In genomic region chr7:43868681-43869017, GRCh38 we compare ENCODE assay signal across 1 cellular context.
TF ChIP-seq lines count a peak whose summit lies in the region.

No MANE protein-coding gene starts in this region.

TF ChIP-seq in K562, 482 proteins besides CTCF, POLR2A, EP300 and RAD21:
- TF ChIP-seq HDAC3 (IDR thresholded peaks at IDR 0.05; ENCODE audit: borderline replicate concordance, partially characterized antibody) (no peak), AFF1 (IDR thresholded peaks at IDR 0.05; ENCODE audit: low read depth in 1 of 2, partially characterized antibody in 2 of 2) (no peak), HDAC1 (IDR thresholded peaks at IDR 0.05) (peak in 1 of 2 experiments; percentile 8; a peak in 1 of 4 replicates), ZNF316 (IDR thresholded peaks at IDR 0.05) (no peak), SRF (CRISPR knock-in tag; IDR thresholded peaks at IDR 0.05) (no peak), MNT (conservative IDR thresholded peaks at IDR 0.05) (peak; percentile 69 to 77), ATF3 (IDR thresholded peaks at IDR 0.05) (no peak), ATF3 (CRISPR knock-in tag; conservative IDR thresholded peaks at IDR 0.05) (no peak), FOXK1 (CRISPR knock-in tag; IDR thresholded peaks at IDR 0.05; ENCODE audit: borderline replicate concordance) (no peak), SIN3A (IDR thresholded peaks at IDR 0.05; ENCODE audit: borderline replicate concordance in 2 of 2, control insufficient read depth in 1 of 2, low read depth in 2 of 2, low read length in 2 of 2) (0 out of 4 replicates have a peak, but pooled peaks of 1 of the 2 experiments have one; percentile 16), TRIM25 (IDR thresholded peaks at IDR 0.05; ENCODE audit: borderline replicate concordance) (no peak), LARP7 (IDR thresholded peaks at IDR 0.05) (no peak), MEIS2 (IDR thresholded peaks at IDR 0.05; ENCODE audit: partially characterized antibody) (peak; percentile 45), C11orf30 (IDR thresholded peaks at IDR 0.05; ENCODE audit: low read depth) (no peak), UBTF (IDR thresholded peaks at IDR 0.05; ENCODE audit: borderline replicate concordance in 1 of 2, low read depth in 2 of 2, low read length in 2 of 2) (no peak), ARID4B (CRISPR knock-in tag; IDR thresholded peaks at IDR 0.05) (no peak), PHF20 (IDR thresholded peaks at IDR 0.05; ENCODE audit: partially characterized antibody) (no peak), PRDM10 (IDR thresholded peaks at IDR 0.05; ENCODE audit: partially characterized antibody) (peak; percentile 31), DPF2 (IDR thresholded peaks at IDR 0.05) (0 out of 2 replicates have a peak, but pooled peaks have one; percentile 22), HMGXB4 (CRISPR knock-in tag; IDR thresholded peaks at IDR 0.05) (no peak), CREB3 (tag; conservative IDR thresholded peaks at IDR 0.05; ENCODE audit: low read depth) (no peak), FOXK2 (conservative IDR thresholded peaks at IDR 0.05 in 1 of 2, IDR thresholded peaks at IDR 0.05 in 1 of 2; ENCODE audit: low read depth in 2 of 2) (peak in 1 of 2 experiments; percentile 37; a peak in 1 of 4 replicates), CREM (IDR thresholded peaks at IDR 0.05; ENCODE audit: low read depth) (0 out of 2 replicates have a peak, but pooled peaks have one; percentile 31), CREB5 (CRISPR knock-in tag; IDR thresholded peaks at IDR 0.05) (no peak), DNMT1 (IDR thresholded peaks at IDR 0.05) (no peak)
